ENCODE assay signal across 19 cellular contexts in genomic region chr10:120806081-120806480, GRCh38. TPM values are rescaled to one million over a fixed set of nuclear protein-coding genes. Genes with fewer than 3 reads are reported as not detected.
DNase-seq lines count a peak whose midpoint lies in the region; ATAC-seq, FAIRE-seq and TF ChIP-seq lines count a peak whose summit lies in the region.
"Had no signal": no experiment of that assay in that cellular context is flagged by ENCODE, and none has a peak within 500 bp of the region (broad histone marks: within the 10 kb centered on the region; RNA-seq: fewer than 3 reads in every experiment).

No MANE protein-coding gene starts in this region.

- no peaks in the 10 kb centered on the region for H4K20me1 ChIP-seq in H1 (replicated peaks in 1 of 2; ENCODE audit: control insufficient read depth in 1 of 2, insufficient read depth in 2 of 2, low read length in 2 of 2)
- H4K20me1 ChIP-seq: BLaER1 had no signal

- intact Hi-C loops in lower lobe of right lung (cut with DNase I): no loop called here

- H3K23ac ChIP-seq in H1 (ENCODE audit: insufficient read length): no peak overlapping the region

- H3K36me3 ChIP-seq in H1 (ENCODE audit: control insufficient read depth in 2 of 4, insufficient read depth in 4 of 4, low read length in 3 of 4): no peaks in the 10 kb centered on the region
- no peaks in the 10 kb centered on the region for H3K36me3 ChIP-seq in lower lobe of right lung
- H3K36me3 ChIP-seq: BLaER1, HAP-1 had no signal

- no peaks in the 10 kb centered on the region for H3K79me1 ChIP-seq in H1 (ENCODE audit: low read depth, low read length)

- TF ChIP-seq CTCF in H1 (IDR thresholded peaks at IDR 0.05; ENCODE audit: control extremely low read depth in 1 of 3, insufficient read depth in 1 of 3, low read depth in 1 of 3, low read length in 3 of 3) (no peak), lower lobe of right lung (IDR thresholded peaks at IDR 0.05) (no peak)

- no peak for ATAC-seq in lower lobe of right lung
- no peak for ATAC-seq in HG03342 (IDR thresholded peaks at IDR 0.05; ENCODE audit: unreplicated experiment)
- ATAC-seq: CD8-positive, alpha-beta T cell; GM23338 had no signal

- DNase-seq in H1 (ENCODE audit: low read depth in 1 of 2, low spot score in 2 of 2): no peak
- peak; percentile 38 for DNase-seq in medulla oblongata (ENCODE audit: extremely low spot score)
- peak; percentile 62 for DNase-seq in putamen (ENCODE audit: low spot score)
- no peak for DNase-seq in lower lobe of right lung
- no peak for DNase-seq in NCI-H146 (lab: John Stamatoyannopoulos, UW)
- DNase-seq: CD4-positive, CD25-positive, alpha-beta regulatory T cell; CD8-positive, alpha-beta T cell; DMS 273 treated with DMSO at 0.1 percent for 48 hours; DND-41; HFFc6 had no signal

- H2BK12ac ChIP-seq in H1 (ENCODE audit: low read depth, low read length): no peak overlapping the region

- no peak for TF ChIP-seq POLR2A in H1 (IDR thresholded peaks at IDR 0.05; ENCODE audit: control extremely low read depth in 1 of 2, low read depth in 2 of 2, low read length in 2 of 2)

- no peak for TF ChIP-seq RAD21 in H1 (IDR thresholded peaks at IDR 0.05 in 1 of 2, conservative IDR thresholded peaks at IDR 0.05 in 1 of 2; ENCODE audit: low read depth in 2 of 2, low read length in 2 of 2)

- CTCF ChIA-PET in H1 (lab: Charles Lee; ENCODE audit: partially characterized antibody): interaction anchor here (0.7 to 3.4 kb wide), 6 partner anchors 8 to 438 kb away, joined by 3 to 12 read pairs (median 4); no protein-coding TSS in a partner anchor

- H3K9me3 ChIP-seq in H1 (ENCODE audit: insufficient read depth in 2 of 2, low read depth in 1 of 2, low read length in 1 of 2) (no peaks in the 10 kb centered on the region), lower lobe of right lung (no peaks in the 10 kb centered on the region)
- H3K9me3 ChIP-seq: BLaER1, HAP-1 had no signal

- no peaks in the 10 kb centered on the region for H3K23me2 ChIP-seq in H1 (ENCODE audit: low read depth, low read length)

- WGBS in H1 (ENCODE audit: extremely low coverage in 1 of 2, insufficient coverage in 1 of 2, insufficient read length in 1 of 2, insufficient replicate concordance in 2 of 2, low coverage in 1 of 2, low lambda C conversion rate in 2 of 2, missing lambda C conversion rate in 1 of 2), 2 experiments: 94% methylated on average over 2 of the region's 2 CpGs; no CpG with 5 or more reads in 1 of the 2 experiments

- H2BK120ac ChIP-seq in H1 (replicated peaks; ENCODE audit: low read depth, low read length): no peak overlapping the region

- no peaks in the 10 kb centered on the region for H3K79me2 ChIP-seq in H1 (ENCODE audit: control insufficient read depth in 1 of 2, insufficient read depth in 2 of 2, low read length in 2 of 2)

- no peak overlapping the region for H4K91ac ChIP-seq in H1 (replicated peaks; ENCODE audit: insufficient read length, low read length)

- H2BK5ac ChIP-seq in H1 (ENCODE audit: low read depth, low read length): no peak overlapping the region

- no peak overlapping the region for H2BK15ac ChIP-seq in H1 (ENCODE audit: low read length)

- H3K27me3 ChIP-seq in H1 (replicated peaks in 1 of 4; ENCODE audit: control insufficient read depth in 3 of 4, extremely low read depth in 1 of 4, insufficient read depth in 3 of 4, low read length in 3 of 4): peaks cover 0 to 1% (median 0%) of the 10 kb centered on the region in 4 experiments; a peak in 1 of 7 replicates
- H3K27me3 ChIP-seq in lower lobe of right lung (ENCODE audit: low read depth): no peaks in the 10 kb centered on the region
- H3K27me3 ChIP-seq: BLaER1 had no signal

- H3K56ac ChIP-seq in H1 (replicated peaks; ENCODE audit: insufficient read length, low read depth, low read length): no peak overlapping the region

- H2AFZ ChIP-seq in H1 (ENCODE audit: low read length): no peak overlapping the region
- H2AFZ ChIP-seq: GM23338 had no signal

- H3K27ac ChIP-seq in H1 (ENCODE audit: low read depth, low read length) (no peak overlapping the region), lower lobe of right lung (no peak overlapping the region)
- H3K27ac ChIP-seq: BLaER1, C4-2B had no signal

- TF ChIP-seq EP300 in H1 (IDR thresholded peaks at IDR 0.05; ENCODE audit: borderline replicate concordance in 1 of 2, low read depth in 2 of 2, low read length in 2 of 2): no peak

- no peak overlapping the region for H4K8ac ChIP-seq in H1 (ENCODE audit: extremely low read depth, insufficient read depth, low read length)

- H2AK5ac ChIP-seq in H1 (ENCODE audit: low read depth, low read length): no peak overlapping the region

- no peak overlapping the region for H3K4me3 ChIP-seq in H1 (ENCODE audit: extremely low read depth in 1 of 4, insufficient read depth in 2 of 4, low read depth in 3 of 4, low read length in 4 of 4)
- H3K4me3 ChIP-seq in lower lobe of right lung: no peak overlapping the region
- H3K4me3 ChIP-seq: BLaER1, GM23338, HAP-1 had no signal

- POLR2A ChIA-PET in H1 (lab: Charles Lee; ENCODE audit: partially characterized antibody): interaction anchor here (1.1 kb wide), 1 partner anchor 54 kb away, joined by 3 read pairs; no protein-coding TSS in a partner anchor

- H3K4ac ChIP-seq in H1 (replicated peaks; ENCODE audit: insufficient read length, low read depth, low read length): no peak overlapping the region

- H3K4me1 ChIP-seq in H1 (replicated peaks in 1 of 4; ENCODE audit: control insufficient read depth in 3 of 4, insufficient read depth in 4 of 4, low read length in 3 of 4): peaks cover 0 to 7% (median 3%) of the 10 kb centered on the region in 4 experiments; a peak in 2 of 7 replicates
- H3K4me1 ChIP-seq in lower lobe of right lung: no peaks in the 10 kb centered on the region
- H3K4me1 ChIP-seq: BLaER1 had no signal

- H4K5ac ChIP-seq in H1 (ENCODE audit: insufficient read length, low read depth, low read length): no peak overlapping the region

- FAIRE-seq in H1 (lab: Jason Lieb, UNC): no peak
- FAIRE-seq: D721Med, G401.6, GM12892, H54 had no signal

- no peak overlapping the region for H3K9ac ChIP-seq in H1 (replicated peaks in 1 of 4; ENCODE audit: extremely low read depth in 1 of 4, low read depth in 3 of 4, low read length in 3 of 4)
- H3K9ac ChIP-seq: BLaER1 had no signal

- H2BK20ac ChIP-seq in H1 (ENCODE audit: low read length): 0 out of 2 replicates have a peak overlapping the region, but pooled peaks have one; percentile 66

- no peak overlapping the region for H3K4me2 ChIP-seq in H1 (ENCODE audit: insufficient read depth in 1 of 2, low read depth in 2 of 2, low read length in 2 of 2)
- H3K4me2 ChIP-seq: BLaER1, GM23338 had no signal

- no peak overlapping the region for H3K18ac ChIP-seq in H1 (ENCODE audit: extremely low read depth, low read length)

- no peak overlapping the region for H3K14ac ChIP-seq in H1 (ENCODE audit: insufficient read length)

TF ChIP-seq in H1, 55 proteins besides CTCF, POLR2A, EP300 and RAD21:
- TF ChIP-seq ASH2L (IDR thresholded peaks at IDR 0.05; ENCODE audit: low read length): no peak
- no peak for TF ChIP-seq USF2 (IDR thresholded peaks at IDR 0.05; ENCODE audit: low read length)
- no peak for TF ChIP-seq CBX8 (IDR thresholded peaks at IDR 0.05; ENCODE audit: borderline replicate concordance, low read depth, low read length)
- no peak for TF ChIP-seq MAFK (IDR thresholded peaks at IDR 0.05; ENCODE audit: low read depth, low read length)
- TF ChIP-seq POU5F1 (IDR thresholded peaks at IDR 0.05; ENCODE audit: low read depth, low read length): no peak
- TF ChIP-seq TEAD4 (IDR thresholded peaks at IDR 0.05; ENCODE audit: low read depth, low read length): no peak
- TF ChIP-seq GABPA (IDR thresholded peaks at IDR 0.05; ENCODE audit: borderline replicate concordance, insufficient read depth, low read length): no peak
- no peak for TF ChIP-seq HDAC6 (IDR thresholded peaks at IDR 0.05; ENCODE audit: low read depth, low read length)
- no peak for TF ChIP-seq CBX5 (IDR thresholded peaks at IDR 0.05; ENCODE audit: low read depth, low read length)
- no peak for TF ChIP-seq SP2 (IDR thresholded peaks at IDR 0.05; ENCODE audit: low read length)
- TF ChIP-seq RBBP5 (IDR thresholded peaks at IDR 0.05; ENCODE audit: borderline replicate concordance, low read depth, low read length): no peak
- no peak for TF ChIP-seq TBP (IDR thresholded peaks at IDR 0.05; ENCODE audit: low read depth, low read length)
- TF ChIP-seq RNF2 (IDR thresholded peaks at IDR 0.05; ENCODE audit: borderline replicate concordance, low read depth, low read length, missing control alignments, poor library complexity, severe bottlenecking): no peak
- no peak for TF ChIP-seq ATF3 (IDR thresholded peaks at IDR 0.05; ENCODE audit: insufficient read depth, low read depth, low read length)
- no peak for TF ChIP-seq BACH1 (IDR thresholded peaks at IDR 0.05; ENCODE audit: low read length)
- no peak for TF ChIP-seq CEBPB (IDR thresholded peaks at IDR 0.05; ENCODE audit: low read depth, low read length)
- no peak for TF ChIP-seq ZNF274 (IDR thresholded peaks at IDR 0.05; ENCODE audit: borderline replicate concordance, extremely low read depth, low read length)
- no peak for TF ChIP-seq RXRA (IDR thresholded peaks at IDR 0.05; ENCODE audit: insufficient read depth, low read depth, low read length)
- TF ChIP-seq BCL11A (IDR thresholded peaks at IDR 0.05; ENCODE audit: low read depth in 2 of 2, low read length in 2 of 2): no peak

RNA-seq across cellular contexts. Expression of gene WDR11, which starts 45.1 kb away (rescaled TPM):
- 37.9 and 39.7 TPM in 2 replicates for total RNA-seq in H1 (2021; fragmentation: NEBNext Ultra II Directional; extraction: Animal tissue kit (Norgen Biotek cat#: 25700))
- 41.9 and 43.6 TPM in 2 replicates for polyA plus RNA-seq in H1 (2011; rRNA removed)
- 35.6 TPM for polyA plus RNA-seq in H1 (2011; cell fraction: cytosol; rRNA removed)
- 75.7 TPM for polyA plus RNA-seq in H1 (2011; cell fraction: nucleus; rRNA removed)
- 28.4 to 36.5 TPM (median 32.4 TPM) in 4 replicates for polyA plus RNA-seq in H1 (2012, experiment 1 of 2)
- polyA plus RNA-seq in H1 (2012, experiment 2 of 2): 2.1 TPM
- polyA plus RNA-seq in H1 (2013, experiment 1 of 2): 38.2 TPM
- polyA plus RNA-seq in H1 (2013, experiment 2 of 2): 31.7 TPM
- 194 and 256 TPM in 2 replicates for polyA minus RNA-seq in H1 (2011; rRNA and poly(A)+ RNA removed)
- polyA minus RNA-seq in H1 (2011; cell fraction: cytosol; rRNA and poly(A)+ RNA removed): 50.1 TPM
- polyA minus RNA-seq in H1 (2011; cell fraction: nucleus; rRNA and poly(A)+ RNA removed): 103 TPM
- 51.4 TPM for total RNA-seq in lower lobe of right lung

Comparison
In these comparisons a context has a peak if more than half of its experiments do, and no peak if none do; other contexts are left out.
1. DNase-seq: peak in medulla oblongata (single experiment) and putamen (single experiment); none in H1 (0 of 2), lower lobe of right lung (single experiment) and NCI-H146 (single experiment).